ENCODE assay signal across 20 cellular contexts in the genomic region with DNA sequence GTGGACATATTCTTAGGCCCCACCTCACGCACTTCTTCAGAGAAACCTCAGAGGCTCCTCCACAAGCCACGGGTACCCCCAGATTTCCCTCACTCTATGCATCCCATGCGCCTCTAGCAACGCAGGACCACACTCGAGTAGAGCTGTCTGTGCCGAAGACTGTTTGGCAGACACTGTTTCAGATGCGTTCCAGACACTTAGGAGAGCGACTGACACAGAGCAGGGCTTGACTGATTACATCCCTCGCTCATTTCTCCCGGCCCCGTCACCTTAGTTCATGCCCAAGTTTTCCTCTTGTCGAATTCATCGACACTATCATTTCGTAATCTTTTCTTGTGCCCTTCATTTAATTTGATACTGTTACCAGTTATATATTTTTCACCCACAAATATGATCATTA. TPM values are rescaled to one million over a fixed set of nuclear protein-coding genes. Genes with fewer than 3 reads are reported as not detected.
A peak's percentile ranks its signal among the peaks of the same experiment; 100 is the strongest.
DNase-seq lines count a peak whose midpoint lies in the region; ATAC-seq and TF ChIP-seq lines count a peak whose summit lies in the region.
"Had no signal": no experiment of that assay in that cellular context is flagged by ENCODE, and none has a peak within 500 bp of the region (broad histone marks: within the 10 kb centered on the region; RNA-seq: fewer than 3 reads in every experiment).

No MANE protein-coding gene starts in this region.

- H3K27ac ChIP-seq in SK-N-SH (ENCODE audit: low read depth in 2 of 2, low read length in 1 of 2), result peak overlapping the region in 1 of 2 experiments; percentile 48; a peak in 1 of 4 replicates
- H3K27ac ChIP-seq in cardiac muscle cell, result peak overlapping the region; percentile 70
- peak overlapping the region; percentile 49 for H3K27ac ChIP-seq in muscle layer of colon (ENCODE audit: low read depth, low read length)
- H3K27ac ChIP-seq in PC-3 (ENCODE audit: low read length), result no peak overlapping the region
- H3K27ac ChIP-seq: 22Rv1, HL-60, Peyer's patch, SK-N-MC had no signal

- no peak overlapping the region for H2AFZ ChIP-seq in SK-N-SH (ENCODE audit: low read depth)
- H2AFZ ChIP-seq in PC-3 (ENCODE audit: low read length), result no peak overlapping the region

- H3K9ac ChIP-seq in SK-N-SH, result no peak overlapping the region
- H3K9ac ChIP-seq in muscle layer of colon (ENCODE audit: low read length), result no peak overlapping the region
- no peak overlapping the region for H3K9ac ChIP-seq in PC-3 (ENCODE audit: low read length)

- H3K79me2 ChIP-seq in SK-N-SH (ENCODE audit: insufficient read depth) (no peaks in the 10 kb centered on the region), PC-3 (ENCODE audit: low read length) (no peaks in the 10 kb centered on the region)

- BruUV-seq in PC-3 (replicated peaks; lab: Mats Ljungman, UMichigan), result no TSS peak

- H4K20me1 ChIP-seq in SK-N-SH (ENCODE audit: insufficient read depth), result no peaks in the 10 kb centered on the region
- H4K20me1 ChIP-seq in PC-3 (ENCODE audit: low read length), result no peaks in the 10 kb centered on the region

- POLR2A ChIA-PET in SK-N-SH (lab: Yijun Ruan, JAX) (interaction anchor here (0.6 kb wide), 1 partner anchor 101 kb away, joined by 3 read pairs; no protein-coding TSS in a partner anchor), PC-3 (lab: Charles Lee; ENCODE audit: unreplicated experiment) (no interaction called here)

- no peaks in the 10 kb centered on the region for H3K36me3 ChIP-seq in SK-N-SH (replicated peaks in 1 of 2; ENCODE audit: control insufficient read depth in 1 of 2, insufficient read depth in 2 of 2, low read length in 1 of 2)
- H3K36me3 ChIP-seq in cardiac muscle cell, result no peaks in the 10 kb centered on the region
- no peaks in the 10 kb centered on the region for H3K36me3 ChIP-seq in muscle layer of colon (ENCODE audit: insufficient read depth, low read length)
- no peaks in the 10 kb centered on the region for H3K36me3 ChIP-seq in PC-3 (ENCODE audit: low read depth, low read length)
- H3K36me3 ChIP-seq: Peyer's patch had no signal

- no peak for TF ChIP-seq EP300 in SK-N-SH (IDR thresholded peaks at IDR 0.05; ENCODE audit: borderline replicate concordance in 1 of 2, low read depth in 1 of 2, low read length in 1 of 2)

- ATAC-seq in SK-N-SH treated with all-trans-retinoic acid at 6 μM for 48 hours (no peak), GM21717 (IDR thresholded peaks at IDR 0.05; ENCODE audit: unreplicated experiment) (no peak), PC-3 (no peak)

- H3K27me3 ChIP-seq in SK-N-SH (ENCODE audit: insufficient read depth) (no peaks in the 10 kb centered on the region), cardiac muscle cell (no peaks in the 10 kb centered on the region), muscle layer of colon (ENCODE audit: control insufficient read depth in 1 of 2, insufficient read depth in 2 of 2, low read length in 2 of 2) (no peaks in the 10 kb centered on the region), PC-3 (ENCODE audit: low read length) (no peaks in the 10 kb centered on the region)
- H3K27me3 ChIP-seq: Peyer's patch had no signal

- no peaks in the 10 kb centered on the region for H3K9me3 ChIP-seq in SK-N-SH
- H3K9me3 ChIP-seq in cardiac muscle cell (ENCODE audit: low read depth), result no peaks in the 10 kb centered on the region
- no peaks in the 10 kb centered on the region for H3K9me3 ChIP-seq in muscle layer of colon (ENCODE audit: low read length)
- no peaks in the 10 kb centered on the region for H3K9me3 ChIP-seq in PC-3 (ENCODE audit: low read length)
- H3K9me3 ChIP-seq: Peyer's patch had no signal

- H3K4me2 ChIP-seq in SK-N-SH, result no peak overlapping the region
- H3K4me2 ChIP-seq in PC-3 (ENCODE audit: low read length), result no peak overlapping the region

- TF ChIP-seq RAD21 in SK-N-SH (IDR thresholded peaks at IDR 0.05; ENCODE audit: low read length), result no peak

- CTCF ChIA-PET in SK-N-SH (lab: Yijun Ruan, JAX), result no interaction called here
- CTCF ChIA-PET in PC-3 (lab: Charles Lee), result no interaction called here

- TF ChIP-seq CTCF in SK-N-SH (IDR thresholded peaks at IDR 0.05) (no peak), cardiac muscle cell (IDR thresholded peaks at IDR 0.05; ENCODE audit: low read depth, low read length) (no peak), GM10266 (IDR thresholded peaks at IDR 0.05; ENCODE audit: control insufficient read depth, insufficient read depth, low read depth, missing control alignments) (no peak), PC-3 (conservative IDR thresholded peaks at IDR 0.05; ENCODE audit: low read depth, low read length) (no peak)

- DNase-seq in SK-N-SH (peak; percentile 41), cardiac muscle cell (ENCODE audit: low read depth in 1 of 2, low spot score in 1 of 2) (peak in 1 of 2 donors; percentile 42), NCI-H2196 treated with DMSO at 0.1 percent for 48 hours (lab: John Stamatoyannopoulos, UW; ENCODE audit: unreplicated experiment) (no peak), GM10266 (ENCODE audit: extremely low spot score) (no peak), PC-3 (no peak)
- DNase-seq: CD4-positive, alpha-beta memory T cell; H7; Karpas-422; NCI-H146; NCI-H2029 treated with DMSO at 0.1 percent for 48 hours; NCI-H2171; NCI-H446 treated with DMSO at 0.1 percent for 48 hours; Peyer's patch; T-helper 1 cell had no signal

- intact Hi-C loops in PC-3 (cut with micrococcal nuclease), result no loop called here

- H3K9me2 ChIP-seq in SK-N-SH, result no peaks in the 10 kb centered on the region
- no peaks in the 10 kb centered on the region for H3K9me2 ChIP-seq in PC-3 (replicated peaks; ENCODE audit: low read length)

- no peak overlapping the region for H3K4me3 ChIP-seq in SK-N-SH (ENCODE audit: low read depth in 2 of 2, low read length in 1 of 2)
- H3K4me3 ChIP-seq in cardiac muscle cell, result no peak overlapping the region
- peak overlapping the region in 1 of 2 donors; percentile 1 for H3K4me3 ChIP-seq in muscle layer of colon (ENCODE audit: low read depth in 1 of 2, low read length in 2 of 2)
- no peak overlapping the region for H3K4me3 ChIP-seq in PC-3 (ENCODE audit: low read length)
- H3K4me3 ChIP-seq: Peyer's patch, SK-N-MC had no signal

- H3F3A ChIP-seq in SK-N-SH (replicated peaks; ENCODE audit: insufficient read depth) (no peaks in the 10 kb centered on the region), PC-3 (ENCODE audit: low read length, unreplicated experiment) (no peaks in the 10 kb centered on the region)

- H3K4me1 ChIP-seq in SK-N-SH (ENCODE audit: control insufficient read depth in 1 of 2, insufficient read depth in 2 of 2, low read depth in 1 of 2, low read length in 1 of 2) (peaks cover 10 to 20% of the 10 kb centered on the region in 2 experiments; a peak in 3 of 4 replicates), cardiac muscle cell (ENCODE audit: low read depth) (peaks cover 35% of the 10 kb centered on the region), muscle layer of colon (ENCODE audit: insufficient read depth, low read length) (peaks cover 37% of the 10 kb centered on the region), PC-3 (ENCODE audit: insufficient read depth, low read length) (peaks cover 11% of the 10 kb centered on the region)
- H3K4me1 ChIP-seq: Peyer's patch had no signal

- 72% methylated on average over 13 of the region's 14 CpGs for WGBS in SK-N-SH (ENCODE audit: low lambda C conversion rate)

TF ChIP-seq in SK-N-SH, 30 proteins besides CTCF, POLR2A, EP300 and RAD21:
- no peak for TF ChIP-seq SMC3 (IDR thresholded peaks at IDR 0.05; ENCODE audit: low read depth, low read length)
- TF ChIP-seq RCOR1 (IDR thresholded peaks at IDR 0.05; ENCODE audit: low read length), result no peak
- TF ChIP-seq RXRA (IDR thresholded peaks at IDR 0.05; ENCODE audit: borderline replicate concordance, low read depth), result no peak
- TF ChIP-seq FOXJ3 (CRISPR knock-in tag; IDR thresholded peaks at IDR 0.05), result no peak
- no peak for TF ChIP-seq TCF12 (IDR thresholded peaks at IDR 0.05)
- TF ChIP-seq TEAD4 (IDR thresholded peaks at IDR 0.05; ENCODE audit: borderline replicate concordance, insufficient read depth), result no peak

TF ChIP-seq in SK-N-SH treated with all-trans-retinoic acid at 6 μM for 48 hours, 23 proteins besides CTCF, POLR2A, EP300 and RAD21 (continues in another document):
- TF ChIP-seq, protein P1, sequence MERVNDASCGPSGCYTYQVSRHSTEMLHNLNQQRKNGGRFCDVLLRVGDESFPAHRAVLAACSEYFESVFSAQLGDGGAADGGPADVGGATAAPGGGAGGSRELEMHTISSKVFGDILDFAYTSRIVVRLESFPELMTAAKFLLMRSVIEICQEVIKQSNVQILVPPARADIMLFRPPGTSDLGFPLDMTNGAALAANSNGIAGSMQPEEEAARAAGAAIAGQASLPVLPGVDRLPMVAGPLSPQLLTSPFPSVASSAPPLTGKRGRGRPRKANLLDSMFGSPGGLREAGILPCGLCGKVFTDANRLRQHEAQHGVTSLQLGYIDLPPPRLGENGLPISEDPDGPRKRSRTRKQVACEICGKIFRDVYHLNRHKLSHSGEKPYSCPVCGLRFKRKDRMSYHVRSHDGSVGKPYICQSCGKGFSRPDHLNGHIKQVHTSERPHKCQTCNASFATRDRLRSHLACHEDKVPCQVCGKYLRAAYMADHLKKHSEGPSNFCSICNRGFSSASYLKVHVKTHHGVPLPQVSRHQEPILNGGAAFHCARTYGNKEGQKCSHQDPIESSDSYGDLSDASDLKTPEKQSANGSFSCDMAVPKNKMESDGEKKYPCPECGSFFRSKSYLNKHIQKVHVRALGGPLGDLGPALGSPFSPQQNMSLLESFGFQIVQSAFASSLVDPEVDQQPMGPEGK (CRISPR knock-in tag; IDR thresholded peaks at IDR 0.05; ENCODE audit: borderline replicate concordance), result no peak
- TF ChIP-seq ZNF8 (CRISPR knock-in tag; IDR thresholded peaks at IDR 0.05) (no peak), ZC3H10 (CRISPR knock-in tag; IDR thresholded peaks at IDR 0.05) (no peak), TOX (CRISPR knock-in tag; IDR thresholded peaks at IDR 0.05; ENCODE audit: borderline replicate concordance) (no peak), ESRRG (CRISPR knock-in tag; IDR thresholded peaks at IDR 0.05) (no peak), RARB (CRISPR knock-in tag; IDR thresholded peaks at IDR 0.05) (no peak), ZFP30 (CRISPR knock-in tag; IDR thresholded peaks at IDR 0.05) (no peak), ZNF70 (CRISPR knock-in tag; IDR thresholded peaks at IDR 0.05) (no peak)

RNA-seq across cellular contexts. Expression of a gene that starts 15.0 kb away (rescaled TPM):
- polyA plus RNA-seq in SK-N-SH (2012; rRNA removed), result 2.5 and 3.1 TPM in 2 replicates
- polyA plus RNA-seq in SK-N-SH (2012; cell fraction: cytosol; rRNA removed), result 1.5 and 2.4 TPM in 2 replicates
- polyA plus RNA-seq in SK-N-SH (2012; cell fraction: nucleus; rRNA removed), result 3.8 and 4.7 TPM in 2 replicates
- total RNA-seq in cardiac muscle cell, result 318 and 453 TPM in 2 replicates
- 470 and 545 TPM in 2 replicates for polyA plus RNA-seq in cardiac muscle cell
- 3.1 and 3.6 TPM in 2 replicates for total RNA-seq in PC-3 (2014; rRNA removed)
- total RNA-seq: CD4-positive, alpha-beta memory T cell had no signal
- polyA plus RNA-seq: CD4-positive, alpha-beta memory T cell had no signal

Comparison
In these comparisons a context has a peak if more than half of its experiments do, and no peak if none do; other contexts are left out.
1. RNA of a gene that starts 15.0 kb away (total RNA-seq): 318 to 453 TPM in cardiac muscle cell; 3.1 to 3.6 TPM in PC-3; every median in the first group is over 10 times any median in the second.